Comparison of ENCODE assay signal across 29 cellular contexts in the genomic region with DNA sequence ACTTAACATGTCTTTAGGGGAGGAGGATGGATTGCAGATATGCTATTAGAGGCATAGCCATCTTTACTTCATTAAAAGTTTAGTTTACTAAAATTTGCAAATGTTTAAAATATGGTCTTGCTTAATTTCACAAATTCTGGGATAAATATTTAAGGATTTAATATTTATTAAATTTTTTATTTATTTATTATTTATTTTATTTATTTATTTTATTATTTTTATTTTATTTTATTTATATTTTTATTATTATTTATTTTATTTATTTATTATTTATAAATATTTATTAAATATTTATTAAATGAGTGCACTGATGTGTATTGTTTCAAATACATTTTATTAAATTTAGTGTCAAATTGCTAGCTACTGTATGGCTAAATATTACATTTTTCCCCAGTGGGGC.
"Had no signal": no experiment of that assay in that cellular context is flagged by ENCODE, and none has a peak within 500 bp of the region (broad histone marks: within the 10 kb centered on the region; RNA-seq: fewer than 3 reads in every experiment).

No MANE protein-coding gene starts in this region.

- H3K27ac ChIP-seq: dorsolateral prefrontal cortex, epithelial cell of prostate, gastroesophageal sphincter, heart right ventricle, lower lobe of right lung, psoas muscle, sigmoid colon, spleen, tibial nerve, upper lobe of left lung had no signal

- DNase-seq: cerebellar nuclear complex; dorsolateral prefrontal cortex; effector CD4-positive, alpha-beta T cell; foreskin fibroblast; glutamatergic neuron; heart right ventricle; hippocampal formation; kidney glomerular epithelial cell; left colon; left ventricle myocardium superior; lower lobe of right lung; nucleus accumbens; posterior cingulate gyrus; psoas muscle; right cardiac atrium; sigmoid colon; spleen; stimulated activated CD4-positive, alpha-beta T cell treated with anti-CD3 and anti-CD28 coated beads, Interleukin-4, amount 100 ng/mL, for 4 hours; stimulated activated naive CD8-positive, alpha-beta T cell treated with anti-CD3 and anti-CD28 coated beads, Interleukin-15, Interleukin-2, amounts not matched to agents 100 U/mL and 50 U/mL, for 24 hours; upper lobe of left lung had no signal

- H3K27me3 ChIP-seq: dorsolateral prefrontal cortex, gastroesophageal sphincter, heart right ventricle, sigmoid colon, spleen, tibial nerve, upper lobe of left lung had no signal

- H3K36me3 ChIP-seq: gastroesophageal sphincter, heart right ventricle, lower lobe of right lung, sigmoid colon, spleen, thoracic aorta, tibial nerve, upper lobe of left lung had no signal

- ATAC-seq: esophagus mucosa; gastroesophageal sphincter; heart right ventricle; left colon; left ventricle myocardium superior; lower lobe of right lung; natural killer cell treated with Interleukin-12 subunit alpha and Interleukin-12 subunit beta and Interleukin-15 and Interleukin-18, amount 100 ng/mL, for 72 hours; psoas muscle; right cardiac atrium; stimulated activated memory B cell treated with anti-CD40 and anti-IgM and Interleukin-4, amounts not matched to agents 10 μg/mL and 1 μg/mL and 100 μg/mL, for 72 hours; stimulated activated naive CD8-positive, alpha-beta T cell treated with anti-CD3 and anti-CD28 coated beads, Interleukin-15, Interleukin-2, amounts not matched to agents 100 U/mL and 50 U/mL, for 24 hours had no signal

- H3K4me3 ChIP-seq: dorsolateral prefrontal cortex, gastroesophageal sphincter, heart right ventricle, lower lobe of right lung, psoas muscle, sigmoid colon, spleen, tibial nerve, upper lobe of left lung had no signal

- H3K4me1 ChIP-seq: gastroesophageal sphincter, lower lobe of right lung, psoas muscle, tibial nerve, upper lobe of left lung had no signal

- FAIRE-seq: islet of Langerhans, urothelium cell line had no signal

- H3K9me3 ChIP-seq: gastroesophageal sphincter, lower lobe of right lung, psoas muscle, sigmoid colon, thoracic aorta, tibial nerve, upper lobe of left lung had no signal
